ENCODE assay signal across 8 cellular contexts in genomic region chr9:89479669-89480011, GRCh38. TPM values are rescaled to one million over a fixed set of nuclear protein-coding genes. Genes with fewer than 3 reads are reported as not detected.
DNase-seq lines count a peak whose midpoint lies in the region; ATAC-seq and TF ChIP-seq lines count a peak whose summit lies in the region.
"Not testable (repeated sequence)": the region's sequence is repeated elsewhere in the genome, so short reads cannot be mapped to it uniquely, and the experiment has no call there.

No MANE protein-coding gene starts in this region.

- H3K27ac ChIP-seq in KOPT-K1 (ENCODE audit: low read depth, low read length, poor library complexity, severe bottlenecking) (peak overlapping the region; percentile 68), substantia nigra (ENCODE audit: low read depth, low read length, poor library complexity, severe bottlenecking) (peak overlapping the region; percentile 76)

- H3K9me3 ChIP-seq in KOPT-K1 (ENCODE audit: insufficient read depth, low read length, poor library complexity, severe bottlenecking): not testable (repeated sequence)

- H3K4me3 Mint-ChIP-seq in CD14-positive monocyte: not testable (repeated sequence)
- H3K4me3 Mint-ChIP-seq in activated CD4-positive, alpha-beta memory T cell treated with anti-CD3 and anti-CD28 coated beads for 36 hours: peak overlapping the region; percentile 79
- H3K4me3 Mint-ChIP-seq in activated T-cell treated with anti-CD3 and anti-CD28 coated beads, Interleukin-2, amount 50 U/mL, for 4 hours: peak overlapping the region; percentile 81
- H3K4me3 Mint-ChIP-seq in activated naive CD4-positive, alpha-beta T cell treated with anti-CD3 and anti-CD28 coated beads, Interleukin-2, amount 50 U/mL, for 24 hours: peak overlapping the region; percentile 90
- peak overlapping the region; percentile 85 for H3K4me3 Mint-ChIP-seq in natural killer cell treated with Interleukin-12 subunit alpha and Interleukin-12 subunit beta and Interleukin-15 and Interleukin-18, amount 100 ng/mL, for 72 hours

- peaks cover 66 to 72% of the 10 kb centered on the region in 2 donors for H3K36me3 Mint-ChIP-seq in CD14-positive monocyte
- peaks cover 54% of the 10 kb centered on the region for H3K36me3 Mint-ChIP-seq in activated CD4-positive, alpha-beta memory T cell treated with anti-CD3 and anti-CD28 coated beads for 36 hours
- H3K36me3 Mint-ChIP-seq in activated T-cell treated with anti-CD3 and anti-CD28 coated beads, Interleukin-2, amount 50 U/mL, for 4 hours (ENCODE audit: insufficient read depth): peaks cover 40% of the 10 kb centered on the region
- peaks cover 27% of the 10 kb centered on the region for H3K36me3 Mint-ChIP-seq in activated naive CD4-positive, alpha-beta T cell treated with anti-CD3 and anti-CD28 coated beads, Interleukin-2, amount 50 U/mL, for 24 hours
- peaks cover 21% of the 10 kb centered on the region for H3K36me3 Mint-ChIP-seq in natural killer cell treated with Interleukin-12 subunit alpha and Interleukin-12 subunit beta and Interleukin-15 and Interleukin-18, amount 100 ng/mL, for 72 hours

- peaks cover 74% of the 10 kb centered on the region for H3K4me1 Mint-ChIP-seq in CD14-positive monocyte
- H3K4me1 Mint-ChIP-seq in activated CD4-positive, alpha-beta memory T cell treated with anti-CD3 and anti-CD28 coated beads for 36 hours (ENCODE audit: low read depth): peaks cover 91% of the 10 kb centered on the region
- peaks cover 92% of the 10 kb centered on the region for H3K4me1 Mint-ChIP-seq in activated T-cell treated with anti-CD3 and anti-CD28 coated beads, Interleukin-2, amount 50 U/mL, for 4 hours (ENCODE audit: low read depth)
- H3K4me1 Mint-ChIP-seq in activated naive CD4-positive, alpha-beta T cell treated with anti-CD3 and anti-CD28 coated beads, Interleukin-2, amount 50 U/mL, for 24 hours: peaks cover 92% of the 10 kb centered on the region
- H3K4me1 Mint-ChIP-seq in natural killer cell treated with Interleukin-12 subunit alpha and Interleukin-12 subunit beta and Interleukin-15 and Interleukin-18, amount 100 ng/mL, for 72 hours (ENCODE audit: low read depth in 2 of 2): peaks cover 81 to 84% of the 10 kb centered on the region in 2 donors

- CTCF ChIA-PET in activated CD4-positive, alpha-beta memory T cell treated with anti-CD3 and anti-CD28 coated beads for 36 hours (lab: Charles Lee): interaction anchor here (1.5 kb wide), 1 partner anchor 69 kb away, joined by 5 read pairs; no protein-coding TSS in a partner anchor

- not testable (repeated sequence) for ATAC-seq in activated T-cell treated with anti-CD3 and anti-CD28 coated beads, Interleukin-2, amount 50 U/mL, for 4 hours; natural killer cell treated with Interleukin-12 subunit alpha and Interleukin-12 subunit beta and Interleukin-15 and Interleukin-18, amount 100 ng/mL, for 72 hours

- POLR2A ChIA-PET in activated CD4-positive, alpha-beta memory T cell treated with anti-CD3 and anti-CD28 coated beads for 36 hours (lab: Charles Lee): interaction anchor here (0.8 to 2.8 kb wide), 6 partner anchors 12 to 125 kb away, joined by 3 to 17 read pairs (median 6); partner anchors contain the start of gene GADD45G

- H3K27ac Mint-ChIP-seq in CD14-positive monocyte: peak overlapping the region in 4 of 7 donors; percentile 22 to 75 (median 64)
- H3K27ac Mint-ChIP-seq in activated CD4-positive, alpha-beta memory T cell treated with anti-CD3 and anti-CD28 coated beads for 36 hours: peak overlapping the region; percentile 97
- peak overlapping the region; percentile 98 for H3K27ac Mint-ChIP-seq in activated naive CD4-positive, alpha-beta T cell treated with anti-CD3 and anti-CD28 coated beads, Interleukin-2, amount 50 U/mL, for 24 hours
- H3K27ac Mint-ChIP-seq in natural killer cell treated with Interleukin-12 subunit alpha and Interleukin-12 subunit beta and Interleukin-15 and Interleukin-18, amount 100 ng/mL, for 72 hours: peak overlapping the region; percentile 87

- H3K9me3 Mint-ChIP-seq in CD14-positive monocyte; activated T-cell treated with anti-CD3 and anti-CD28 coated beads, Interleukin-2, amount 50 U/mL, for 4 hours; activated naive CD4-positive, alpha-beta T cell treated with anti-CD3 and anti-CD28 coated beads, Interleukin-2, amount 50 U/mL, for 24 hours; natural killer cell treated with Interleukin-12 subunit alpha and Interleukin-12 subunit beta and Interleukin-15 and Interleukin-18, amount 100 ng/mL, for 72 hours: not testable (repeated sequence)
- peaks cover 12% of the 10 kb centered on the region for H3K9me3 Mint-ChIP-seq in activated CD4-positive, alpha-beta memory T cell treated with anti-CD3 and anti-CD28 coated beads for 36 hours

- intact Hi-C loops in CD14-positive monocyte (cut with micrococcal nuclease): not testable (repeated sequence)
- intact Hi-C loops in activated CD4-positive, alpha-beta memory T cell treated with anti-CD3 and anti-CD28 coated beads for 36 hours (cut with micrococcal nuclease): loop anchor here (5.0 kb wide), 1 partner anchor 43 kb away; no protein-coding TSS in a partner anchor

- not testable (repeated sequence) for H3K27me3 Mint-ChIP-seq in CD14-positive monocyte (ENCODE audit: low read depth in 3 of 3); activated CD4-positive, alpha-beta memory T cell treated with anti-CD3 and anti-CD28 coated beads for 36 hours; activated T-cell treated with anti-CD3 and anti-CD28 coated beads, Interleukin-2, amount 50 U/mL, for 4 hours (ENCODE audit: low read depth); activated naive CD4-positive, alpha-beta T cell treated with anti-CD3 and anti-CD28 coated beads, Interleukin-2, amount 50 U/mL, for 24 hours; natural killer cell treated with Interleukin-12 subunit alpha and Interleukin-12 subunit beta and Interleukin-15 and Interleukin-18, amount 100 ng/mL, for 72 hours

- DNase-seq in CD14-positive monocyte (ENCODE audit: low spot score); natural killer cell treated with Interleukin-12 subunit alpha and Interleukin-12 subunit beta and Interleukin-15 and Interleukin-18, amount 100 ng/mL, for 72 hours (ENCODE audit: low spot score): not testable (repeated sequence)
- peak; percentile 43 for DNase-seq in activated CD4-positive, alpha-beta memory T cell treated with anti-CD3 and anti-CD28 coated beads for 36 hours
- DNase-seq in activated T-cell treated with anti-CD3 and anti-CD28 coated beads, Interleukin-2, amount 50 U/mL, for 4 hours: peak; percentile 57
- peak; percentile 20 for DNase-seq in effector CD8-positive, alpha-beta T cell (lab: John Stamatoyannopoulos, UW)
- peak in 1 of 49 donors; percentile 37 for DNase-seq in substantia nigra (lab: John Stamatoyannopoulos, UW)

- H3K36me3 ChIP-seq in KOPT-K1 (ENCODE audit: insufficient read depth, low read length): peaks cover 62% of the 10 kb centered on the region

- TF ChIP-seq CTCF in CD14-positive monocyte (IDR thresholded peaks at IDR 0.05): not testable (repeated sequence)

RNA-seq across cellular contexts. Expression of gene SEMA4D, which starts 18.3 kb away (rescaled TPM):
- 10 to 100 TPM; 28.2 to 28.6 TPM for polyA plus RNA-seq in CD14-positive monocyte
- total RNA-seq in activated CD4-positive, alpha-beta memory T cell treated with anti-CD3 and anti-CD28 coated beads for 36 hours: 100 to 1,000 TPM; 159 to 161 TPM
- 100 to 1,000 TPM; 248 to 348 (median 344) TPM for total RNA-seq in activated T-cell treated with anti-CD3 and anti-CD28 coated beads, Interleukin-2, amount 50 U/mL, for 4 hours
- 100 to 1,000 TPM; 169 to 237 TPM for total RNA-seq in natural killer cell treated with Interleukin-12 subunit alpha and Interleukin-12 subunit beta and Interleukin-15 and Interleukin-18, amount 100 ng/mL, for 72 hours
